Comparison of ENCODE assay signal across 13 cellular contexts in genomic region chr10:118522791-118523498, GRCh38.
A peak's percentile ranks its signal among the peaks of the same experiment; 100 is the strongest.
DNase-seq lines count a peak whose midpoint lies in the region; ATAC-seq, FAIRE-seq and TF ChIP-seq lines count a peak whose summit lies in the region.
"Had no signal": no experiment of that assay in that cellular context is flagged by ENCODE, and none has a peak within 500 bp of the region (broad histone marks: within the 10 kb centered on the region; RNA-seq: fewer than 3 reads in every experiment).

No MANE protein-coding gene starts in this region.

- no peak for TF ChIP-seq EP300 in A549 (IDR thresholded peaks at IDR 0.05)

- H3K4me3 ChIP-seq in A549 (no peak overlapping the region), left ventricle myocardium inferior (no peak overlapping the region)
- H3K4me3 ChIP-seq: GM12878 had no signal

- H3K9me3 ChIP-seq in A549 = peaks cover 15% of the 10 kb centered on the region
- peaks cover 13% of the 10 kb centered on the region for H3K9me3 ChIP-seq in left ventricle myocardium inferior (replicated peaks)

- TF ChIP-seq RAD21 in A549 (conservative IDR thresholded peaks at IDR 0.05 in 1 of 2, IDR thresholded peaks at IDR 0.05 in 1 of 2) = no peak

- no peak for DNase-seq in A549 (ENCODE audit: low read depth in 1 of 2, low spot score in 1 of 2)
- peak; percentile 44 for DNase-seq in H4 (ENCODE audit: low spot score)
- DNase-seq in RCC 7860 (ENCODE audit: low spot score) = peak; percentile 30
- no peak for DNase-seq in occipital lobe (lab: John Stamatoyannopoulos, UW)
- no peak for DNase-seq in left ventricle myocardium inferior
- DNase-seq in GM19239 (ENCODE audit: insufficient read length, low spot score) = no peak
- DNase-seq: activated effector memory CD4-positive, alpha-beta T cell treated with Interleukin-2 at 50 U/mL for 16 hours; NCI-H526 treated with DMSO at 0.1 percent for 48 hours; T1000 had no signal

- CTCF ChIA-PET in A549 (lab: Yijun Ruan, JAX) = interaction anchor here (1.6 kb wide), 1 partner anchor 10 kb away, joined by 4 read pairs; no protein-coding TSS in a partner anchor

- 3% methylated on average over 2 of the region's 2 CpGs for WGBS in A549 (ENCODE audit: missing lambda C conversion rate)

- no peak overlapping the region for H3K4me2 ChIP-seq in A549

- no peaks in the 10 kb centered on the region for H3K36me3 ChIP-seq in left ventricle myocardium inferior

- no peak for TF ChIP-seq POLR2A in A549 (IDR thresholded peaks at IDR 0.05; ENCODE audit: low read length)

- H3K27ac ChIP-seq in A549 (no peak overlapping the region), left ventricle myocardium inferior (replicated peaks) (no peak overlapping the region)
- H3K27ac ChIP-seq: C4-2B had no signal

- 0 out of 3 replicates have a peak, but pooled peaks cover 5% of the 10 kb centered on the region for H3K4me1 ChIP-seq in A549
- H3K4me1 ChIP-seq in left ventricle myocardium inferior = no peaks in the 10 kb centered on the region

- 0 out of 6 replicates have a peak, but pooled peaks of 1 of the 2 experiments have one; percentile 25 for ATAC-seq in A549
- ATAC-seq in esophagus mucosa = peak; percentile 95
- no peak for ATAC-seq in GM18519 (IDR thresholded peaks at IDR 0.05; ENCODE audit: low FRiP score, unreplicated experiment)
- ATAC-seq: GM12878 had no signal

- POLR2A ChIA-PET in A549 (lab: Yijun Ruan, JAX) = no interaction called here

- no peak for FAIRE-seq in A549 (lab: Jason Lieb, UNC)
- FAIRE-seq in RCC 7860 (lab: Jason Lieb, UNC) = no peak
- FAIRE-seq in GM19239 (lab: Jason Lieb, UNC) = no peak
- FAIRE-seq: GM12878 had no signal

- intact Hi-C loops in left ventricle myocardium inferior (cut with micrococcal nuclease) = no loop called here

- peaks cover 44% of the 10 kb centered on the region for H3K27me3 ChIP-seq in left ventricle myocardium inferior (ENCODE audit: low read depth)

- TF ChIP-seq CTCF in A549 (IDR thresholded peaks at IDR 0.05) (no peak), left ventricle myocardium inferior (IDR thresholded peaks at IDR 0.05; ENCODE audit: borderline replicate concordance) (no peak)

TF ChIP-seq in A549, 52 proteins besides CTCF, POLR2A, EP300 and RAD21:
- no peak for TF ChIP-seq FOSL2 (IDR thresholded peaks at IDR 0.05)
- TF ChIP-seq FOSL2 (CRISPR knock-in tag; IDR thresholded peaks at IDR 0.05) = peak; percentile 32; the same call in 1 of the 2 replicates
- TF ChIP-seq EHMT2 (IDR thresholded peaks at IDR 0.05; ENCODE audit: low read depth) = no peak
- TF ChIP-seq NR3C1 (IDR thresholded peaks at IDR 0.05) = no peak
- no peak for TF ChIP-seq RARB (CRISPR knock-in tag; IDR thresholded peaks at IDR 0.05)

Comparison
In these comparisons a context has a peak if more than half of its experiments do, and no peak if none do; other contexts are left out.
1. DNase-seq: peak in H4 (single experiment) and RCC 7860 (single experiment); none in A549 (0 of 2), occipital lobe (single experiment), left ventricle myocardium inferior (single experiment) and GM19239 (single experiment).